Comparison of ENCODE assay signal across 19 cellular contexts in the genomic region with DNA sequence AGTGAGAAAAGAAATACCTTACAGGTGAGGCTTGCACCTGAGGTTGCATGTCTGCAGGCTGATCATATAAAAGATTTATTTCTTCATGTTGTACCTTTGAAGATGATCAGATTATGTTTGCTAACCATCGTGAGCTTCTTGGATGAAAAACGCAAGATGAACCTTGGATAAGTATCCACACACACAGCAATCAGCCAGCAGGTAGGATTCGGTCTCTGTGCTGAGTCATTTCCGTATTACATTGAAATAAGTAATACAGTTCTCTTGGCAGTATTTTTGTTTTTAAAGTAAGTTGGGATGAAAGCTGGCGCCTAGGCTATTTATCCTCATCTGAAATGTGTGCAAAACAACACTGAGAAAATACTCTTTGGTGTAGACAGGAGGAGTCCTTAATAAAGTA.
A peak's percentile ranks its signal among the peaks of the same experiment; 100 is the strongest.
DNase-seq lines count a peak whose midpoint lies in the region; ATAC-seq and TF ChIP-seq lines count a peak whose summit lies in the region.
"Had no signal": no experiment of that assay in that cellular context is flagged by ENCODE, and none has a peak within 500 bp of the region (broad histone marks: within the 10 kb centered on the region; RNA-seq: fewer than 3 reads in every experiment).

No MANE protein-coding gene starts in this region.

- 82% methylated on average over 5 of the region's 5 CpGs for WGBS in esophagus muscularis mucosa

- intact Hi-C loops in esophagus muscularis mucosa (cut with DNase I), result no loop called here

- no peaks in the 10 kb centered on the region for H3K9me3 ChIP-seq in esophagus muscularis mucosa

- no peaks in the 10 kb centered on the region for H3K36me3 ChIP-seq in esophagus muscularis mucosa

- no peak for TF ChIP-seq EP300 in esophagus muscularis mucosa (IDR thresholded peaks at IDR 0.05)

- peaks cover 0 to 4% (median 0%) of the 10 kb centered on the region in 4 donors for H3K27me3 ChIP-seq in esophagus muscularis mucosa

- TF ChIP-seq POLR2A in esophagus muscularis mucosa (IDR thresholded peaks at IDR 0.05; ENCODE audit: low read depth), result no peak

- peak; percentile 71 for DNase-seq in A172 (ENCODE audit: low spot score)
- DNase-seq in M059J (ENCODE audit: low read depth), result peak; percentile 62
- DNase-seq in astrocyte of the spinal cord (ENCODE audit: low read depth, low spot score), result peak; percentile 7
- no peak for DNase-seq in islet precursor cell
- no peak for DNase-seq in esophagus muscularis mucosa (ENCODE audit: extremely low spot score)
- DNase-seq in stimulated activated CD4-positive, alpha-beta T cell treated with anti-CD3 and anti-CD28 coated beads, Interleukin-12 subunit alpha, Interleukin-12 subunit beta, amount 100 ng/mL, for 4 hours, result no peak
- DNase-seq: 8988T, DMS53, EL, H9, HFFc6, KG1, NCI-H1694 treated with DMSO at 0.1 percent for 48 hours, NCI-H446 treated with DMSO at 0.1 percent for 48 hours, NCI-H526 treated with DMSO at 0.1 percent for 48 hours, OCI-M1, SHP77 had no signal

- in situ Hi-C loops in astrocyte of the spinal cord (cut with HindIII; ENCODE audit: low sequenced_read_pairs), result no loop called here

- no peak overlapping the region for H3K4me3 ChIP-seq in astrocyte of the spinal cord (ENCODE audit: low read depth, low read length)
- no peak overlapping the region for H3K4me3 ChIP-seq in esophagus muscularis mucosa

- H3K4me1 ChIP-seq in esophagus muscularis mucosa, result no peaks in the 10 kb centered on the region

- no peak overlapping the region for H3K27ac ChIP-seq in esophagus muscularis mucosa (replicated peaks in 1 of 4)

- no peak for TF ChIP-seq CTCF in astrocyte of the spinal cord (IDR thresholded peaks at IDR 0.05; ENCODE audit: low read depth, low read length)
- TF ChIP-seq CTCF in esophagus muscularis mucosa (IDR thresholded peaks at IDR 0.05), result no peak

- ATAC-seq in esophagus mucosa (peak; percentile 28), GM21825 (IDR thresholded peaks at IDR 0.05; ENCODE audit: unreplicated experiment) (no peak)

Comparison
In these comparisons a context has a peak if more than half of its experiments do, and no peak if none do; other contexts are left out.
1. DNase-seq: peak in A172 (single experiment), M059J (single experiment) and astrocyte of the spinal cord (single experiment); none in islet precursor cell (single experiment), esophagus muscularis mucosa (single experiment) and stimulated activated CD4-positive, alpha-beta T cell treated with anti-CD3 and anti-CD28 coated beads, Interleukin-12 subunit alpha, Interleukin-12 subunit beta, amount 100 ng/mL, for 4 hours (single experiment).